In the genomic region with DNA sequence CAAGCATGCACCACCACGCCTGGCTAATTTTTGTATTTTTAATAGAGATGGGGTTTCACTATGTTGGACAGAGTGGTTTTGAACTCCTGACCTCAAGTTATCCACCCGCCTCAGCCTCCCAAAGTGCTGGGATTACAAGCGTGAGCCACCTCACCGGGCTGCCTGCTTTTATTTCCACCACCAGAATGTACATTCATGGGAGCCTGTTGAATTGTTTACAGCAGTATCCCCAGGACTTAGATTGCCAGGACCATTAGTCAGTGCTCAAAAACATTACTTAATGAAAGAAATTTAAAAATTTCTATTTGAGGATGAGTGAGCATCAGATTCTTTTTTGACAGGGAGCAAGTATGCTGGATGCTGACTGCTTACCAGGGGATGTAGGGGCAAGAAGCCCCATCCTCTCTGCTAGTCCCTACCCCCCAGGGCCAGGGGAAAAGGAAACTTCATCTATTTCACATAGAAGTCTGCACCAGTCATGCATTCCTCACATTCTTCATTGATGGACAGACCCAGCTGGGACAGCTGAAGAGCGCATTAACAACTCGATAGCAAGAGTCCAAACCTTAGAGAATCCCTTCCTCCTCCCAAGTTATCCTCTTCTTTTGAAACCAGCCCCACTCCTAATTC, we compare ENCODE assay signal across 13 cellular contexts. TPM values are rescaled to one million over a fixed set of nuclear protein-coding genes. Genes with fewer than 3 reads are reported as not detected.
DNase-seq lines count a peak whose midpoint lies in the region; ATAC-seq and TF ChIP-seq lines count a peak whose summit lies in the region.
"Had no signal": no experiment of that assay in that cellular context is flagged by ENCODE, and none has a peak within 500 bp of the region (broad histone marks: within the 10 kb centered on the region; RNA-seq: fewer than 3 reads in every experiment).

No MANE protein-coding gene starts in this region.

- peaks cover 61% of the 10 kb centered on the region for H3K4me1 Mint-ChIP-seq in HFFc6 (ENCODE audit: low read depth)

- no peak for TF ChIP-seq CTCF in HFFc6 (IDR thresholded peaks at IDR 0.05)

- peaks cover 5% of the 10 kb centered on the region; the same call in 1 of the 2 replicates for H3K9me3 Mint-ChIP-seq in HFFc6
- H3K9me3 Mint-ChIP-seq: stimulated activated effector memory CD8-positive, alpha-beta T cell treated with anti-CD3 and anti-CD28 coated beads, Interleukin-12 subunit alpha, Interleukin-12 subunit beta, amount 100 ng/mL, for 72 hours had no signal

- ATAC-seq in HG03097 (IDR thresholded peaks at IDR 0.05; ENCODE audit: low FRiP score, unreplicated experiment), result no peak
- ATAC-seq: lower lobe of right lung; stimulated activated effector memory CD8-positive, alpha-beta T cell treated with anti-CD3 and anti-CD28 coated beads, Interleukin-12 subunit alpha, Interleukin-12 subunit beta, amount 100 ng/mL, for 72 hours had no signal

- peak overlapping the region; percentile 75 for H3K4me3 Mint-ChIP-seq in HFFc6
- H3K4me3 Mint-ChIP-seq: stimulated activated effector memory CD8-positive, alpha-beta T cell treated with anti-CD3 and anti-CD28 coated beads, Interleukin-12 subunit alpha, Interleukin-12 subunit beta, amount 100 ng/mL, for 72 hours had no signal

- DNase-seq in A172 (ENCODE audit: low spot score), result peak; percentile 91
- peak; percentile 84 for DNase-seq in HFFc6
- peak; percentile 87 for DNase-seq in amniotic epithelial cell (ENCODE audit: low read depth)
- DNase-seq in iPS-NIHi11 (ENCODE audit: low spot score), result peak; percentile 48
- DNase-seq in central memory CD4-positive, alpha-beta T cell, result no peak
- DNase-seq in activated gamma-delta T cell treated with Interleukin-2 at 50 U/mL for 16 hours, result no peak
- no peak for DNase-seq in cerebellar nuclear complex (lab: John Stamatoyannopoulos, UW)
- DNase-seq: activated CD8-positive, alpha-beta memory T cell treated with anti-CD3 and anti-CD28 coated beads, Interleukin-2, amount 50 U/mL, for 4 hours; effector CD4-positive, alpha-beta T cell; lower lobe of right lung; stimulated activated CD4-positive, alpha-beta T cell treated with anti-CD3 and anti-CD28 coated beads, Interleukin-2, amount 100 ng/mL, for 48 hours had no signal

- peaks cover 6% of the 10 kb centered on the region for H3K36me3 Mint-ChIP-seq in HFFc6 (ENCODE audit: low read depth)
- H3K36me3 Mint-ChIP-seq: stimulated activated effector memory CD8-positive, alpha-beta T cell treated with anti-CD3 and anti-CD28 coated beads, Interleukin-12 subunit alpha, Interleukin-12 subunit beta, amount 100 ng/mL, for 72 hours had no signal

- H3K27ac Mint-ChIP-seq in HFFc6, result peak overlapping the region; percentile 84
- H3K27ac Mint-ChIP-seq: stimulated activated effector memory CD8-positive, alpha-beta T cell treated with anti-CD3 and anti-CD28 coated beads, Interleukin-12 subunit alpha, Interleukin-12 subunit beta, amount 100 ng/mL, for 72 hours had no signal

- no peaks in the 10 kb centered on the region; the same call in 1 of the 2 replicates for H3K27me3 Mint-ChIP-seq in HFFc6 (ENCODE audit: insufficient read depth)

RNA-seq across cellular contexts. Expression of gene RGMB, which starts 10.3 kb away (rescaled TPM):
- total RNA-seq in A172 (2014; rRNA removed; shearing (Covaris generic)), result 22.0 and 22.8 TPM in 2 replicates
- 100 to 1,000 TPM; 219 to 288 (median 235) TPM for total RNA-seq in HFFc6 (2021; fragmentation: NEBNext Ultra II Directional; extraction: Animal tissue kit (Norgen Biotek cat#: 25700))

Comparison
In these comparisons a context has a peak if more than half of its experiments do, and no peak if none do; other contexts are left out.
1. DNase-seq: peak in A172 (single experiment), HFFc6 (single experiment), amniotic epithelial cell (single experiment) and iPS-NIHi11 (single experiment); none in central memory CD4-positive, alpha-beta T cell (single experiment), activated gamma-delta T cell treated with Interleukin-2 at 50 U/mL for 16 hours (single experiment) and cerebellar nuclear complex (0 of 2).